ENCODE assay signal across 23 cellular contexts in genomic region chr17:22518185-22518584, GRCh38.
DNase-seq lines count a peak whose midpoint lies in the region; ATAC-seq, FAIRE-seq and TF ChIP-seq lines count a peak whose summit lies in the region.
"Had no signal": no experiment of that assay in that cellular context is flagged by ENCODE, and none has a peak within 500 bp of the region (broad histone marks: within the 10 kb centered on the region; RNA-seq: fewer than 3 reads in every experiment).

No MANE protein-coding gene starts in this region.

- ATAC-seq in A549 (no peak), Panc1 (no peak), HG03135 (IDR thresholded peaks at IDR 0.05; ENCODE audit: unreplicated experiment) (no peak)
- ATAC-seq: GM12878 had no signal

- no peak for TF ChIP-seq RAD21 in A549 (conservative IDR thresholded peaks at IDR 0.05 in 1 of 2, IDR thresholded peaks at IDR 0.05 in 1 of 2)

- peaks cover 10% of the 10 kb centered on the region for H3K9me3 Mint-ChIP-seq in activated CD4-positive, alpha-beta memory T cell treated with anti-CD3 and anti-CD28 coated beads, Interleukin-2, amount 10 ng/mL, durations not matched to agents 7 days and 5 days

- H3K4me3 ChIP-seq in A549 (no peak overlapping the region), Panc1 (ENCODE audit: low read depth in 2 of 2, low read length in 2 of 2) (no peak overlapping the region), kidney (ENCODE audit: low read length in 2 of 2) (no peak overlapping the region)
- H3K4me3 ChIP-seq: BLaER1, GM12878 had no signal

- no peak overlapping the region for H3K27ac Mint-ChIP-seq in activated CD4-positive, alpha-beta memory T cell treated with anti-CD3 and anti-CD28 coated beads, Interleukin-2, amount 10 ng/mL, durations not matched to agents 7 days and 5 days
- H3K27ac Mint-ChIP-seq: CD4-positive, alpha-beta memory T cell; CD4-positive, CD25-positive, alpha-beta regulatory T cell; CD8-positive, alpha-beta memory T cell had no signal

- no peaks in the 10 kb centered on the region for H3K27me3 ChIP-seq in Panc1 (ENCODE audit: control insufficient read depth, insufficient read depth, low read length)
- H3K27me3 ChIP-seq: BE2C, BLaER1 had no signal

- H3K36me3 ChIP-seq in Panc1 (ENCODE audit: control insufficient read depth, insufficient read depth, low read length) = no peaks in the 10 kb centered on the region
- no peaks in the 10 kb centered on the region for H3K36me3 ChIP-seq in kidney (ENCODE audit: control insufficient read depth in 1 of 2, insufficient read depth in 2 of 2, low read length in 2 of 2)
- H3K36me3 ChIP-seq: BE2C, BLaER1 had no signal

- no peaks in the 10 kb centered on the region for H3K27me3 Mint-ChIP-seq in activated CD4-positive, alpha-beta memory T cell treated with anti-CD3 and anti-CD28 coated beads, Interleukin-2, amount 10 ng/mL, durations not matched to agents 7 days and 5 days
- H3K27me3 Mint-ChIP-seq: CD4-positive, alpha-beta memory T cell; CD4-positive, CD25-positive, alpha-beta regulatory T cell had no signal

- TF ChIP-seq CTCF in A549 (IDR thresholded peaks at IDR 0.05) (0 out of 3 replicates have a peak, but pooled peaks have one; percentile 1), Panc1 (IDR thresholded peaks at IDR 0.05) (peak; percentile 23; the same call in 1 of the 2 replicates), kidney (IDR thresholded peaks at IDR 0.05; ENCODE audit: borderline replicate concordance, extremely low read depth, insufficient read depth) (no peak)

- H3K4me1 Mint-ChIP-seq in activated CD4-positive, alpha-beta memory T cell treated with anti-CD3 and anti-CD28 coated beads, Interleukin-2, amount 10 ng/mL, durations not matched to agents 7 days and 5 days = no peaks in the 10 kb centered on the region
- H3K4me1 Mint-ChIP-seq: CD4-positive, alpha-beta memory T cell; CD4-positive, CD25-positive, alpha-beta regulatory T cell; CD8-positive, alpha-beta memory T cell had no signal

- H3K9ac ChIP-seq in kidney (ENCODE audit: low read length in 2 of 2) = no peak overlapping the region
- H3K9ac ChIP-seq: BLaER1 had no signal

- WGBS in A549 (ENCODE audit: missing lambda C conversion rate) = 60% methylated on average over 10 of the region's 10 CpGs

- no peaks in the 10 kb centered on the region for H3K36me3 Mint-ChIP-seq in activated CD4-positive, alpha-beta memory T cell treated with anti-CD3 and anti-CD28 coated beads, Interleukin-2, amount 10 ng/mL, durations not matched to agents 7 days and 5 days (ENCODE audit: low read depth)
- H3K36me3 Mint-ChIP-seq: CD4-positive, alpha-beta memory T cell; CD4-positive, CD25-positive, alpha-beta regulatory T cell; CD8-positive, alpha-beta memory T cell had no signal

- TF ChIP-seq EP300 in A549 (IDR thresholded peaks at IDR 0.05) = no peak

- no TSS peak for BruUV-seq in Panc1 (replicated peaks; lab: Mats Ljungman, UMichigan)

- no peaks in the 10 kb centered on the region for H3K9me3 ChIP-seq in A549
- no peaks in the 10 kb centered on the region for H3K9me3 ChIP-seq in Panc1 (ENCODE audit: control insufficient read depth, insufficient read depth, low read depth, low read length)
- H3K9me3 ChIP-seq in kidney (ENCODE audit: control insufficient read depth in 1 of 2, low read length in 2 of 2) = no peaks in the 10 kb centered on the region
- H3K9me3 ChIP-seq: BE2C, BLaER1 had no signal

- H3K27ac ChIP-seq in A549 (no peak overlapping the region), Panc1 (ENCODE audit: low read length) (no peak overlapping the region), kidney (ENCODE audit: low read depth in 2 of 2, low read length in 2 of 2) (no peak overlapping the region)
- H3K27ac ChIP-seq: 22Rv1, BLaER1 had no signal

- intact Hi-C loops in Panc1 (cut with micrococcal nuclease; ENCODE audit: unreplicated experiment) = no loop called here
- intact Hi-C loops in kidney (cut with DNase I) = no loop called here

- CTCF ChIA-PET in A549 (lab: Yijun Ruan, JAX) (no interaction called here), Panc1 (lab: Charles Lee) (no interaction called here)
- CTCF ChIA-PET in activated CD4-positive, alpha-beta memory T cell treated with anti-CD3 and anti-CD28 coated beads, Interleukin-2, amount 10 ng/mL, durations not matched to agents 7 days and 5 days (lab: Charles Lee) = no interaction called here

- DNase-seq in A549 (ENCODE audit: low read depth in 1 of 2, low spot score in 1 of 2) (no peak), Panc1 (ENCODE audit: low read depth, low spot score) (no peak), kidney (no peak), CD1c-positive myeloid dendritic cell (ENCODE audit: extremely low spot score) (no peak)
- DNase-seq in activated CD4-positive, alpha-beta memory T cell treated with anti-CD3 and anti-CD28 coated beads, Interleukin-2, amount 10 ng/mL, durations not matched to agents 7 days and 5 days = no peak
- DNase-seq: BE2C; C1 segment of cervical spinal cord; CD4-positive, alpha-beta memory T cell; CD4-positive, CD25-positive, alpha-beta regulatory T cell; CD8-positive, alpha-beta memory T cell; COR-L47; DMS 273 treated with DMSO at 0.1 percent for 48 hours; DMS153; DMS79; DND-41; EL; GDM1 had no signal

- no peaks in the 10 kb centered on the region for H3K4me1 ChIP-seq in A549
- no peaks in the 10 kb centered on the region for H3K4me1 ChIP-seq in Panc1 (ENCODE audit: control insufficient read depth, insufficient read depth, low read length)
- no peaks in the 10 kb centered on the region for H3K4me1 ChIP-seq in kidney (ENCODE audit: control insufficient read depth in 1 of 2, insufficient read depth in 1 of 2, low read depth in 1 of 2, low read length in 2 of 2)
- H3K4me1 ChIP-seq: BE2C, BLaER1 had no signal

- FAIRE-seq in A549 (lab: Jason Lieb, UNC) (peak; percentile 51), kidney (lab: Jason Lieb, UNC) (peak; percentile 62)
- FAIRE-seq: GM12878, GM12892, GM18507 had no signal

- POLR2A ChIA-PET in A549 (lab: Yijun Ruan, JAX) = no interaction called here
- POLR2A ChIA-PET in Panc1 (lab: Charles Lee) = no interaction called here
- POLR2A ChIA-PET in activated CD4-positive, alpha-beta memory T cell treated with anti-CD3 and anti-CD28 coated beads, Interleukin-2, amount 10 ng/mL, durations not matched to agents 7 days and 5 days (lab: Charles Lee) = no interaction called here

- in situ Hi-C loops in Panc1 (cut with HindIII; ENCODE audit: low pct_unique_long_range_greater_than_20kb, low sequenced_read_pairs) = no loop called here

- H3K4me2 ChIP-seq in A549 = no peak overlapping the region
- H3K4me2 ChIP-seq: BLaER1 had no signal

- H3K4me3 Mint-ChIP-seq in activated CD4-positive, alpha-beta memory T cell treated with anti-CD3 and anti-CD28 coated beads, Interleukin-2, amount 10 ng/mL, durations not matched to agents 7 days and 5 days = no peak overlapping the region
- H3K4me3 Mint-ChIP-seq: CD4-positive, alpha-beta memory T cell; CD4-positive, CD25-positive, alpha-beta regulatory T cell; CD8-positive, alpha-beta memory T cell had no signal

- TF ChIP-seq POLR2A in A549 (IDR thresholded peaks at IDR 0.05; ENCODE audit: low read length) = no peak

TF ChIP-seq in A549, 52 proteins besides CTCF, POLR2A, EP300 and RAD21:
- no peak for TF ChIP-seq BHLHE40 (IDR thresholded peaks at IDR 0.05; ENCODE audit: low read depth, low read length)
- no peak for TF ChIP-seq JUN (IDR thresholded peaks at IDR 0.05)
